ENCODE assay signal across 1 cellular context in the genomic region with DNA sequence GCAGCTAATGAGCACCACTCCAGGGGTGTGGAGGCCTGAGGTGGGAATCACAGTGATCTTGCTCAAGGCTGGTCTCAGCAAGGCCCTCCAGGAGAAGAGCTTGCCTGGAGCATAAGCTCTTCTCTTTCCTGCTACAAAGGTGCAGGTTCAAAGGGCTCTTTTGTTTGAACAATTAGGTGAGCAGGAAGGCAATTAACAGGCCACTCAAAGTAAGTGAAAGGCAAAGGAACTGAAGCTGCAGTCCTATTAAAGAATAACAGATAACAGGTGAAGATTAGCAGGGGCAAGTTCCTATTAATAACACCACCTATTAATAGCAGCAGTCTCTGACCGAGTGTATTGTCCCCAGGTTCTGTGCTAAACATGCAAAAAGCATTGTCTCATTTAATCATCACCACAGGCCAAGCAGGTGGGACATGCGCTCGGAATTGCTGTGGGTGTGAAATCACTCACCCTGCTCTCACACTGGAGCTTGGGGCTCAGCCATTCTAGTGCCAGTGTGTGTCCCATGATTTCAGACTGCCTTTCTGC.
TF ChIP-seq lines count a peak whose summit lies in the region.

No MANE protein-coding gene starts in this region.

TF ChIP-seq in HepG2, 621 proteins besides CTCF, POLR2A, EP300 and RAD21 (continued from another document and continues in another):
- TF ChIP-seq, protein P1, sequence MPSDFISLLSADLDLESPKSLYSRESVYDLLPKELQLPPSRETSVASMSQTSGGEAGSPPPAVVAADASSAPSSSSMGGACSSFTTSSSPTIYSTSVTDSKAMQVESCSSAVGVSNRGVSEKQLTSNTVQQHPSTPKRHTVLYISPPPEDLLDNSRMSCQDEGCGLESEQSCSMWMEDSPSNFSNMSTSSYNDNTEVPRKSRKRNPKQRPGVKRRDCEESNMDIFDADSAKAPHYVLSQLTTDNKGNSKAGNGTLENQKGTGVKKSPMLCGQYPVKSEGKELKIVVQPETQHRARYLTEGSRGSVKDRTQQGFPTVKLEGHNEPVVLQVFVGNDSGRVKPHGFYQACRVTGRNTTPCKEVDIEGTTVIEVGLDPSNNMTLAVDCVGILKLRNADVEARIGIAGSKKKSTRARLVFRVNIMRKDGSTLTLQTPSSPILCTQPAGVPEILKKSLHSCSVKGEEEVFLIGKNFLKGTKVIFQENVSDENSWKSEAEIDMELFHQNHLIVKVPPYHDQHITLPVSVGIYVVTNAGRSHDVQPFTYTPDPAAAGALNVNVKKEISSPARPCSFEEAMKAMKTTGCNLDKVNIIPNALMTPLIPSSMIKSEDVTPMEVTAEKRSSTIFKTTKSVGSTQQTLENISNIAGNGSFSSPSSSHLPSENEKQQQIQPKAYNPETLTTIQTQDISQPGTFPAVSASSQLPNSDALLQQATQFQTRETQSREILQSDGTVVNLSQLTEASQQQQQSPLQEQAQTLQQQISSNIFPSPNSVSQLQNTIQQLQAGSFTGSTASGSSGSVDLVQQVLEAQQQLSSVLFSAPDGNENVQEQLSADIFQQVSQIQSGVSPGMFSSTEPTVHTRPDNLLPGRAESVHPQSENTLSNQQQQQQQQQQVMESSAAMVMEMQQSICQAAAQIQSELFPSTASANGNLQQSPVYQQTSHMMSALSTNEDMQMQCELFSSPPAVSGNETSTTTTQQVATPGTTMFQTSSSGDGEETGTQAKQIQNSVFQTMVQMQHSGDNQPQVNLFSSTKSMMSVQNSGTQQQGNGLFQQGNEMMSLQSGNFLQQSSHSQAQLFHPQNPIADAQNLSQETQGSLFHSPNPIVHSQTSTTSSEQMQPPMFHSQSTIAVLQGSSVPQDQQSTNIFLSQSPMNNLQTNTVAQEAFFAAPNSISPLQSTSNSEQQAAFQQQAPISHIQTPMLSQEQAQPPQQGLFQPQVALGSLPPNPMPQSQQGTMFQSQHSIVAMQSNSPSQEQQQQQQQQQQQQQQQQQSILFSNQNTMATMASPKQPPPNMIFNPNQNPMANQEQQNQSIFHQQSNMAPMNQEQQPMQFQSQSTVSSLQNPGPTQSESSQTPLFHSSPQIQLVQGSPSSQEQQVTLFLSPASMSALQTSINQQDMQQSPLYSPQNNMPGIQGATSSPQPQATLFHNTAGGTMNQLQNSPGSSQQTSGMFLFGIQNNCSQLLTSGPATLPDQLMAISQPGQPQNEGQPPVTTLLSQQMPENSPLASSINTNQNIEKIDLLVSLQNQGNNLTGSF (CRISPR knock-in tag; IDR thresholded peaks at IDR 0.05) = no peak
- TF ChIP-seq SMAD3 (CRISPR knock-in tag; IDR thresholded peaks at IDR 0.05) (no peak), ZKSCAN1 (IDR thresholded peaks at IDR 0.05; ENCODE audit: low read length) (no peak), ZNF337 (CRISPR knock-in tag; IDR thresholded peaks at IDR 0.05; ENCODE audit: borderline replicate concordance, low read depth) (no peak), ZNF564 (CRISPR knock-in tag; IDR thresholded peaks at IDR 0.05) (no peak), ZNF577 (CRISPR knock-in tag; IDR thresholded peaks at IDR 0.05; ENCODE audit: borderline replicate concordance, low read depth) (no peak), AGO1 (IDR thresholded peaks at IDR 0.05; ENCODE audit: low read depth, low read length, poor library complexity, severe bottlenecking) (no peak), SIX4 (CRISPR knock-in tag; IDR thresholded peaks at IDR 0.05) (no peak), DNMT1 (CRISPR knock-in tag; IDR thresholded peaks at IDR 0.05) (no peak), MAFG (CRISPR knock-in tag; IDR thresholded peaks at IDR 0.05) (no peak), XRCC5 (optimal IDR thresholded peaks at IDR 0.05; ENCODE audit: low read length) (no peak), HNF4A (CRISPR knock-in tag; IDR thresholded peaks at IDR 0.05) (peak; percentile 65), NFIC (IDR thresholded peaks at IDR 0.05; ENCODE audit: low read length) (peak; percentile 46; the same call in 1 of the 2 replicates), ZNF431 (CRISPR knock-in tag; IDR thresholded peaks at IDR 0.05; ENCODE audit: borderline replicate concordance, low read depth) (0 out of 2 replicates have a peak, but pooled peaks have one; percentile 35), MTA1 (CRISPR knock-in tag; IDR thresholded peaks at IDR 0.05; ENCODE audit: borderline replicate concordance) (no peak), ZBTB3 (CRISPR knock-in tag; IDR thresholded peaks at IDR 0.05; ENCODE audit: borderline replicate concordance, low read depth) (no peak), TBL1XR1 (IDR thresholded peaks at IDR 0.05; ENCODE audit: borderline replicate concordance, low read length, partially characterized antibody) (no peak), CHD4 (IDR thresholded peaks at IDR 0.05; ENCODE audit: borderline replicate concordance, low read length) (no peak), ZNF143 (CRISPR knock-in tag; IDR thresholded peaks at IDR 0.05) (no peak), ZSCAN21 (CRISPR knock-in tag; IDR thresholded peaks at IDR 0.05; ENCODE audit: borderline replicate concordance) (no peak), RBAK (CRISPR knock-in tag; IDR thresholded peaks at IDR 0.05) (no peak), TCF7L2 (IDR thresholded peaks at IDR 0.05; ENCODE audit: low read depth, low read length) (no peak), KAT2B (IDR thresholded peaks at IDR 0.05; ENCODE audit: borderline replicate concordance, low read depth, low read length) (no peak), PHF21A (CRISPR knock-in tag; IDR thresholded peaks at IDR 0.05) (no peak), U2AF2 (IDR thresholded peaks at IDR 0.05; ENCODE audit: low read depth, low read length) (no peak), TEAD2 (CRISPR knock-in tag; IDR thresholded peaks at IDR 0.05) (no peak), SRSF1 (optimal IDR thresholded peaks at IDR 0.05; ENCODE audit: low read depth, low read length) (no peak), ZNF329 (CRISPR knock-in tag; IDR thresholded peaks at IDR 0.05; ENCODE audit: low read depth) (no peak), SMAD1 (CRISPR knock-in tag; IDR thresholded peaks at IDR 0.05; ENCODE audit: borderline replicate concordance, low read depth) (no peak), ZSCAN30 (CRISPR knock-in tag; IDR thresholded peaks at IDR 0.05) (no peak), NR2F1 (CRISPR knock-in tag; IDR thresholded peaks at IDR 0.05) (no peak), ZNF670 (CRISPR knock-in tag; IDR thresholded peaks at IDR 0.05; ENCODE audit: borderline replicate concordance) (no peak), ZNF792 (CRISPR knock-in tag; IDR thresholded peaks at IDR 0.05) (no peak), TEAD3 (CRISPR knock-in tag; optimal IDR thresholded peaks at IDR 0.05; ENCODE audit: borderline replicate concordance) (peak; percentile 5), ZNF747 (CRISPR knock-in tag; IDR thresholded peaks at IDR 0.05; ENCODE audit: borderline replicate concordance) (no peak), SRSF9 (IDR thresholded peaks at IDR 0.05; ENCODE audit: borderline replicate concordance, insufficient read depth, low read depth, low read length, poor library complexity, severe bottlenecking) (no peak), RORA (CRISPR knock-in tag; IDR thresholded peaks at IDR 0.05) (no peak)
- TF ChIP-seq, protein P2, sequence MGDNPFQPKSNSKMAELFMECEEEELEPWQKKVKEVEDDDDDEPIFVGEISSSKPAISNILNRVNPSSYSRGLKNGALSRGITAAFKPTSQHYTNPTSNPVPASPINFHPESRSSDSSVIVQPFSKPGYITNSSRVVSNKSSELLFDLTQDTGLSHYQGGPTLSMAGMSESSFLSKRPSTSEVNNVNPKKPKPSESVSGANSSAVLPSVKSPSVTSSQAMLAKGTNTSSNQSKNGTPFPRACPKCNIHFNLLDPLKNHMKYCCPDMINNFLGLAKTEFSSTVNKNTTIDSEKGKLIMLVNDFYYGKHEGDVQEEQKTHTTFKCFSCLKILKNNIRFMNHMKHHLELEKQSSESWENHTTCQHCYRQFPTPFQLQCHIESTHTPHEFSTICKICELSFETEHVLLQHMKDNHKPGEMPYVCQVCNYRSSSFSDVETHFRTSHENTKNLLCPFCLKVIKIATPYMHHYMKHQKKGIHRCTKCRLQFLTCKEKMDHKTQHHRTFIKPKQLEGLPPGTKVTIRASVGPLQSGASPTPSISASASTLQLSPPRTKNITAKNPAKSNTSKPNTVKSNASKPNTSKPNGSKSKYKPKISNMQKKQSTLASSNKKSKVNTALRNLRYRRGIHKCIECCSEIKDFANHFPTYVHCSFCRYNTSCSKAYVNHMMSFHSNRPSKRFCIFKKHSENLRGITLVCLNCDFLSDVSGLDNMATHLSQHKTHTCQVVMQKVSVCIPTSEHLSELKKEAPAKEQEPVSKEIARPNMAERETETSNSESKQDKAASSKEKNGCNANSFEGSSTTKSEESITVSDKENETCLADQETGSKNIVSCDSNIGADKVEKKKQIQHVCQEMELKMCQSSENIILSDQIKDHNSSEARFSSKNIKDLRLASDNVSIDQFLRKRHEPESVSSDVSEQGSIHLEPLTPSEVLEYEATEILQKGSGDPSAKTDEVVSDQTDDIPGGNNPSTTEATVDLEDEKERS (CRISPR knock-in tag; IDR thresholded peaks at IDR 0.05) = no peak
- TF ChIP-seq, protein P3, sequence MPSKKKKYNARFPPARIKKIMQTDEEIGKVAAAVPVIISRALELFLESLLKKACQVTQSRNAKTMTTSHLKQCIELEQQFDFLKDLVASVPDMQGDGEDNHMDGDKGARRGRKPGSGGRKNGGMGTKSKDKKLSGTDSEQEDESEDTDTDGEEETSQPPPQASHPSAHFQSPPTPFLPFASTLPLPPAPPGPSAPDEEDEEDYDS (CRISPR knock-in tag; IDR thresholded peaks at IDR 0.05) = 0 out of 2 replicates have a peak, but pooled peaks have one; percentile 15
- TF ChIP-seq, protein P4, sequence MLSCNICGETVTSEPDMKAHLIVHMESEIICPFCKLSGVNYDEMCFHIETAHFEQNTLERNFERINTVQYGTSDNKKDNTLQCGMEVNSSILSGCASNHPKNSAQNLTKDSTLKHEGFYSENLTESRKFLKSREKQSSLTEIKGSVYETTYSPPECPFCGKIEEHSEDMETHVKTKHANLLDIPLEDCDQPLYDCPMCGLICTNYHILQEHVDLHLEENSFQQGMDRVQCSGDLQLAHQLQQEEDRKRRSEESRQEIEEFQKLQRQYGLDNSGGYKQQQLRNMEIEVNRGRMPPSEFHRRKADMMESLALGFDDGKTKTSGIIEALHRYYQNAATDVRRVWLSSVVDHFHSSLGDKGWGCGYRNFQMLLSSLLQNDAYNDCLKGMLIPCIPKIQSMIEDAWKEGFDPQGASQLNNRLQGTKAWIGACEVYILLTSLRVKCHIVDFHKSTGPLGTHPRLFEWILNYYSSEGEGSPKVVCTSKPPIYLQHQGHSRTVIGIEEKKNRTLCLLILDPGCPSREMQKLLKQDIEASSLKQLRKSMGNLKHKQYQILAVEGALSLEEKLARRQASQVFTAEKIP (CRISPR knock-in tag; IDR thresholded peaks at IDR 0.05; ENCODE audit: borderline replicate concordance) = no peak
- TF ChIP-seq, protein P5, sequence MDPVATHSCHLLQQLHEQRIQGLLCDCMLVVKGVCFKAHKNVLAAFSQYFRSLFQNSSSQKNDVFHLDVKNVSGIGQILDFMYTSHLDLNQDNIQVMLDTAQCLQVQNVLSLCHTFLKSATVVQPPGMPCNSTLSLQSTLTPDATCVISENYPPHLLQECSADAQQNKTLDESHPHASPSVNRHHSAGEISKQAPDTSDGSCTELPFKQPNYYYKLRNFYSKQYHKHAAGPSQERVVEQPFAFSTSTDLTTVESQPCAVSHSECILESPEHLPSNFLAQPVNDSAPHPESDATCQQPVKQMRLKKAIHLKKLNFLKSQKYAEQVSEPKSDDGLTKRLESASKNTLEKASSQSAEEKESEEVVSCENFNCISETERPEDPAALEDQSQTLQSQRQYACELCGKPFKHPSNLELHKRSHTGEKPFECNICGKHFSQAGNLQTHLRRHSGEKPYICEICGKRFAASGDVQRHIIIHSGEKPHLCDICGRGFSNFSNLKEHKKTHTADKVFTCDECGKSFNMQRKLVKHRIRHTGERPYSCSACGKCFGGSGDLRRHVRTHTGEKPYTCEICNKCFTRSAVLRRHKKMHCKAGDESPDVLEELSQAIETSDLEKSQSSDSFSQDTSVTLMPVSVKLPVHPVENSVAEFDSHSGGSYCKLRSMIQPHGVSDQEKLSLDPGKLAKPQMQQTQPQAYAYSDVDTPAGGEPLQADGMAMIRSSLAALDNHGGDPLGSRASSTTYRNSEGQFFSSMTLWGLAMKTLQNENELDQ (CRISPR knock-in tag; IDR thresholded peaks at IDR 0.05; ENCODE audit: borderline replicate concordance) = no peak
- TF ChIP-seq, protein P6, sequence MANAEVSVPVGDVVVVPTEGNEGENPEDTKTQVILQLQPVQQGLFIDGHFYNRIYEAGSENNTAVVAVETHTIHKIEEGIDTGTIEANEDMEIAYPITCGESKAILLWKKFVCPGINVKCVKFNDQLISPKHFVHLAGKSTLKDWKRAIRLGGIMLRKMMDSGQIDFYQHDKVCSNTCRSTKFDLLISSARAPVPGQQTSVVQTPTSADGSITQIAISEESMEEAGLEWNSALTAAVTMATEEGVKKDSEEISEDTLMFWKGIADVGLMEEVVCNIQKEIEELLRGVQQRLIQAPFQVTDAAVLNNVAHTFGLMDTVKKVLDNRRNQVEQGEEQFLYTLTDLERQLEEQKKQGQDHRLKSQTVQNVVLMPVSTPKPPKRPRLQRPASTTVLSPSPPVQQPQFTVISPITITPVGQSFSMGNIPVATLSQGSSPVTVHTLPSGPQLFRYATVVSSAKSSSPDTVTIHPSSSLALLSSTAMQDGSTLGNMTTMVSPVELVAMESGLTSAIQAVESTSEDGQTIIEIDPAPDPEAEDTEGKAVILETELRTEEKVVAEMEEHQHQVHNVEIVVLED (CRISPR knock-in tag; IDR thresholded peaks at IDR 0.05; ENCODE audit: borderline replicate concordance) = no peak
- TF ChIP-seq, protein P7, sequence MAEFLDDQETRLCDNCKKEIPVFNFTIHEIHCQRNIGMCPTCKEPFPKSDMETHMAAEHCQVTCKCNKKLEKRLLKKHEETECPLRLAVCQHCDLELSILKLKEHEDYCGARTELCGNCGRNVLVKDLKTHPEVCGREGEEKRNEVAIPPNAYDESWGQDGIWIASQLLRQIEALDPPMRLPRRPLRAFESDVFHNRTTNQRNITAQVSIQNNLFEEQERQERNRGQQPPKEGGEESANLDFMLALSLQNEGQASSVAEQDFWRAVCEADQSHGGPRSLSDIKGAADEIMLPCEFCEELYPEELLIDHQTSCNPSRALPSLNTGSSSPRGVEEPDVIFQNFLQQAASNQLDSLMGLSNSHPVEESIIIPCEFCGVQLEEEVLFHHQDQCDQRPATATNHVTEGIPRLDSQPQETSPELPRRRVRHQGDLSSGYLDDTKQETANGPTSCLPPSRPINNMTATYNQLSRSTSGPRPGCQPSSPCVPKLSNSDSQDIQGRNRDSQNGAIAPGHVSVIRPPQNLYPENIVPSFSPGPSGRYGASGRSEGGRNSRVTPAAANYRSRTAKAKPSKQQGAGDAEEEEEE (CRISPR knock-in tag; IDR thresholded peaks at IDR 0.05; ENCODE audit: borderline replicate concordance) = no peak
- TF ChIP-seq, protein P8, sequence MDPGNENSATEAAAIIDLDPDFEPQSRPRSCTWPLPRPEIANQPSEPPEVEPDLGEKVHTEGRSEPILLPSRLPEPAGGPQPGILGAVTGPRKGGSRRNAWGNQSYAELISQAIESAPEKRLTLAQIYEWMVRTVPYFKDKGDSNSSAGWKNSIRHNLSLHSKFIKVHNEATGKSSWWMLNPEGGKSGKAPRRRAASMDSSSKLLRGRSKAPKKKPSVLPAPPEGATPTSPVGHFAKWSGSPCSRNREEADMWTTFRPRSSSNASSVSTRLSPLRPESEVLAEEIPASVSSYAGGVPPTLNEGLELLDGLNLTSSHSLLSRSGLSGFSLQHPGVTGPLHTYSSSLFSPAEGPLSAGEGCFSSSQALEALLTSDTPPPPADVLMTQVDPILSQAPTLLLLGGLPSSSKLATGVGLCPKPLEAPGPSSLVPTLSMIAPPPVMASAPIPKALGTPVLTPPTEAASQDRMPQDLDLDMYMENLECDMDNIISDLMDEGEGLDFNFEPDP (CRISPR knock-in tag; conservative IDR thresholded peaks at IDR 0.05) = no peak
